Comparison of ENCODE assay signal across 1 cellular context in genomic region chr14:100285021-100285912, GRCh38.
TF ChIP-seq lines count a peak whose summit lies in the region.

No MANE protein-coding gene starts in this region.

TF ChIP-seq in K562, 482 proteins besides CTCF, POLR2A, EP300 and RAD21 (continued from another document and continues in another):
- TF ChIP-seq ELK3 (CRISPR knock-in tag; IDR thresholded peaks at IDR 0.05) (no peak), ZNF780A (CRISPR knock-in tag; IDR thresholded peaks at IDR 0.05) (no peak), PRMT5 (CRISPR knock-in tag; IDR thresholded peaks at IDR 0.05) (no peak), DMBX1 (CRISPR knock-in tag; IDR thresholded peaks at IDR 0.05; ENCODE audit: borderline replicate concordance) (0 out of 2 replicates have a peak, but pooled peaks have one; percentile 61), TGIF2 (CRISPR knock-in tag; IDR thresholded peaks at IDR 0.05) (no peak), PTBP1 (IDR thresholded peaks at IDR 0.05; ENCODE audit: low read depth, low read length) (no peak), SREBF1 (IDR thresholded peaks at IDR 0.05; ENCODE audit: borderline replicate concordance, low read depth, low read length) (no peak), SMC3 (conservative IDR thresholded peaks at IDR 0.05; ENCODE audit: insufficient read depth, low read depth, low read length) (peak; percentile 12; the same call in 1 of the 2 replicates), KLF6 (CRISPR knock-in tag; IDR thresholded peaks at IDR 0.05; ENCODE audit: borderline replicate concordance) (no peak), RBFOX2 (IDR thresholded peaks at IDR 0.05; ENCODE audit: low read depth, low read length) (peak; percentile 80), ZNF311 (CRISPR knock-in tag; IDR thresholded peaks at IDR 0.05) (no peak), SREBF2 (CRISPR knock-in tag; IDR thresholded peaks at IDR 0.05) (no peak), TBL1XR1 (IDR thresholded peaks at IDR 0.05; ENCODE audit: low read length in 2 of 2) (no peak), ID3 (CRISPR knock-in tag; IDR thresholded peaks at IDR 0.05) (no peak), ID3 (tag; IDR thresholded peaks at IDR 0.05) (0 out of 2 replicates have a peak, but pooled peaks have one; percentile 36), HDGF (IDR thresholded peaks at IDR 0.05) (no peak), GATAD2B (IDR thresholded peaks at IDR 0.05; ENCODE audit: borderline replicate concordance) (0 out of 2 replicates have a peak, but pooled peaks have one; percentile 59), NFRKB (IDR thresholded peaks at IDR 0.05; ENCODE audit: low read depth) (no peak; the same call in 1 of the 2 replicates), ZNF507 (tag; conservative IDR thresholded peaks at IDR 0.05) (no peak), ZNF696 (CRISPR knock-in tag; conservative IDR thresholded peaks at IDR 0.05) (no peak), MAX (CRISPR knock-in tag; IDR thresholded peaks at IDR 0.05) (peak; percentile 52), HBP1 (CRISPR knock-in tag; IDR thresholded peaks at IDR 0.05) (0 out of 2 replicates have a peak, but pooled peaks have one; percentile 27), TCF7 (IDR thresholded peaks at IDR 0.05; ENCODE audit: borderline replicate concordance) (no peak), POLR2B (IDR thresholded peaks at IDR 0.05; ENCODE audit: low read depth, partially characterized antibody) (peak; percentile 65), FOXK2 (conservative IDR thresholded peaks at IDR 0.05 in 1 of 2, IDR thresholded peaks at IDR 0.05 in 1 of 2; ENCODE audit: low read depth in 2 of 2) (no peak), ZMIZ1 (IDR thresholded peaks at IDR 0.05; ENCODE audit: low read depth in 2 of 2, low read length in 2 of 2) (no peak), HINFP (tag; conservative IDR thresholded peaks at IDR 0.05; ENCODE audit: low read depth) (no peak), EWSR1 (IDR thresholded peaks at IDR 0.05; ENCODE audit: borderline replicate concordance, low read depth, partially characterized antibody) (no peak), HDAC1 (IDR thresholded peaks at IDR 0.05) (peak in 1 of 2 experiments; percentile 41; a peak in 1 of 4 replicates), ELK1 (CRISPR knock-in tag; IDR thresholded peaks at IDR 0.05) (no peak), MIER1 (IDR thresholded peaks at IDR 0.05; ENCODE audit: low read depth) (no peak), CREB3L1 (IDR thresholded peaks at IDR 0.05; ENCODE audit: borderline replicate concordance, low read depth) (peak; percentile 80), ZNF165 (CRISPR knock-in tag; IDR thresholded peaks at IDR 0.05; ENCODE audit: borderline replicate concordance) (no peak), PREB (CRISPR knock-in tag; IDR thresholded peaks at IDR 0.05) (no peak), SNAPC5 (CRISPR knock-in tag; IDR thresholded peaks at IDR 0.05) (no peak), ZNF280B (CRISPR knock-in tag; IDR thresholded peaks at IDR 0.05) (no peak), ZNF76 (CRISPR knock-in tag; IDR thresholded peaks at IDR 0.05; ENCODE audit: borderline replicate concordance) (no peak), RFX1 (IDR thresholded peaks at IDR 0.05) (no peak), E2F8 (IDR thresholded peaks at IDR 0.05; ENCODE audit: low read depth, partially characterized antibody) (peak; percentile 20), ZBTB33 (CRISPR knock-in tag; IDR thresholded peaks at IDR 0.05) (peak; percentile 7; the same call in 1 of the 2 replicates), ZNF75A (CRISPR knock-in tag; IDR thresholded peaks at IDR 0.05) (no peak), HLTF (IDR thresholded peaks at IDR 0.05) (no peak), ZFPM2 (CRISPR knock-in tag; IDR thresholded peaks at IDR 0.05) (no peak), RBM25 (IDR thresholded peaks at IDR 0.05; ENCODE audit: low read depth, low read length, severe bottlenecking) (peak; percentile 10), RBM22 (IDR thresholded peaks at IDR 0.05; ENCODE audit: low read depth, low read length, poor library complexity, severe bottlenecking) (peak; percentile 64), ELF1 (tag; IDR thresholded peaks at IDR 0.05) (no peak)
